1 cellular context compared by ENCODE assay signal in genomic region chr19:687569-688166, GRCh38.
A peak's percentile ranks its signal among the peaks of the same experiment; 100 is the strongest.
TF ChIP-seq lines count a peak whose summit lies in the region.

No MANE protein-coding gene starts in this region.

TF ChIP-seq in HepG2, 621 proteins besides CTCF, POLR2A, EP300 and RAD21:
- peak; percentile 67 for TF ChIP-seq ZFP36 (IDR thresholded peaks at IDR 0.05; ENCODE audit: borderline replicate concordance, low read depth, low read length, partially characterized antibody)
- TF ChIP-seq ZNF724P (CRISPR knock-in tag; IDR thresholded peaks at IDR 0.05; ENCODE audit: borderline replicate concordance), result no peak
